Comparison of ENCODE assay signal across 14 cellular contexts in genomic region chr1:235511470-235512240, GRCh38. TPM values are rescaled to one million over a fixed set of nuclear protein-coding genes. Genes with fewer than 3 reads are reported as not detected.
A peak's percentile ranks its signal among the peaks of the same experiment; 100 is the strongest.
DNase-seq lines count a peak whose midpoint lies in the region; ATAC-seq, FAIRE-seq and TF ChIP-seq lines count a peak whose summit lies in the region.
"Had no signal": no experiment of that assay in that cellular context is flagged by ENCODE, and none has a peak within 500 bp of the region (broad histone marks: within the 10 kb centered on the region; RNA-seq: fewer than 3 reads in every experiment).

No MANE protein-coding gene starts in this region.

- POLR2A ChIA-PET in HepG2 (lab: Yijun Ruan, JAX), result no interaction called here

- H3K4me2 ChIP-seq in HepG2 (ENCODE audit: low read depth, low read length), result peak overlapping the region; percentile 36; the same call in 1 of the 2 replicates

- TF ChIP-seq POLR2A in HepG2 (IDR thresholded peaks at IDR 0.05; ENCODE audit: insufficient read depth in 1 of 2, low read depth in 2 of 2, low read length in 2 of 2) (no peak), right lobe of liver (IDR thresholded peaks at IDR 0.05) (no peak), thyroid gland (IDR thresholded peaks at IDR 0.05) (no peak)

- H3K27me3 ChIP-seq in HepG2 (ENCODE audit: control insufficient read depth in 1 of 2, insufficient read depth in 2 of 2, low read length in 2 of 2) (no peaks in the 10 kb centered on the region), right lobe of liver (no peaks in the 10 kb centered on the region), thyroid gland (no peaks in the 10 kb centered on the region)
- H3K27me3 ChIP-seq: spleen had no signal

- ATAC-seq in HepG2 (peak; percentile 66), right lobe of liver (no peak), HG02981 (IDR thresholded peaks at IDR 0.05; ENCODE audit: unreplicated experiment) (no peak)
- ATAC-seq: naive thymus-derived CD8-positive, alpha-beta T cell had no signal

- intact Hi-C loops in HepG2 (cut with micrococcal nuclease; ENCODE audit: unreplicated experiment) (loop anchor here (2.0 to 5.0 kb wide), 2 partner anchors 219 to 331 kb away; no protein-coding TSS in a partner anchor), right lobe of liver (cut with DNase I) (no loop called here), thyroid gland (cut with DNase I) (loop anchor here (10.0 kb wide), 2 partner anchors 273 to 463 kb away; no protein-coding TSS in a partner anchor)

- no peaks in the 10 kb centered on the region for H3K79me2 ChIP-seq in HepG2 (ENCODE audit: insufficient read depth, low read length)

- H3K4me3 ChIP-seq in HepG2 (replicated peaks in 1 of 3; ENCODE audit: insufficient read depth in 1 of 3, low read depth in 2 of 3, low read length in 3 of 3), result no peak overlapping the region
- H3K4me3 ChIP-seq in right lobe of liver, result no peak overlapping the region
- no peak overlapping the region for H3K4me3 ChIP-seq in choroid plexus epithelial cell (ENCODE audit: low read depth, low read length)
- no peak overlapping the region for H3K4me3 ChIP-seq in thyroid gland (replicated peaks in 1 of 3)
- H3K4me3 ChIP-seq: spleen had no signal

- CTCF ChIA-PET in HepG2 (lab: Yijun Ruan, JAX; ENCODE audit: low intra/inter-chr PET ratio, low total read pairs), result no interaction called here

- WGBS in HepG2 (ENCODE audit: low lambda C conversion rate), result 34% methylated on average over 13 of the region's 13 CpGs
- WGBS in right lobe of liver (ENCODE audit: insufficient coverage, low coverage, low lambda C conversion rate, missing lambda C conversion rate), result 67% methylated on average over 10 of the region's 13 CpGs
- WGBS in thyroid gland, 2 donors, result 71 to 72% methylated on average over 13 of the region's 13 CpGs

- TF ChIP-seq EP300 in HepG2 (IDR thresholded peaks at IDR 0.05; ENCODE audit: low read depth in 2 of 2, low read length in 2 of 2) (no peak), HepG2 (CRISPR knock-in tag; IDR thresholded peaks at IDR 0.05; ENCODE audit: borderline replicate concordance) (no peak)

- no peak for DNase-seq in HepG2 (ENCODE audit: low spot score)
- DNase-seq in right lobe of liver, result no peak
- DNase-seq in OCI-M1 (lab: John Stamatoyannopoulos, UW), result peak; percentile 35
- DNase-seq in choroid plexus epithelial cell (ENCODE audit: low read depth), result peak; percentile 45
- DNase-seq in urothelium cell line (ENCODE audit: low spot score), result peak; percentile 42
- no peak for DNase-seq in NCI-H2029 treated with DMSO at 0.1 percent for 48 hours (lab: John Stamatoyannopoulos, UW)
- no peak for DNase-seq in thyroid gland
- DNase-seq: activated CD4-positive, alpha-beta memory T cell treated with anti-CD3 and anti-CD28 coated beads for 36 hours; naive thymus-derived CD8-positive, alpha-beta T cell; NCI-H2171; spleen; stimulated activated CD8-positive, alpha-beta memory T cell treated with anti-CD3 and anti-CD28 coated beads, Interleukin-4, amount 100 ng/mL, for 48 hours had no signal

- in situ Hi-C loops in HepG2 (cut with HindIII; ENCODE audit: extremely low pct_ligation_motif_present, low pct_unique_long_range_greater_than_20kb), result loop anchor here (10.0 kb wide), 2 partner anchors 223 to 273 kb away; no protein-coding TSS in a partner anchor

- FAIRE-seq in HepG2 (lab: Jason Lieb, UNC) (no peak), urothelium cell line (lab: Jason Lieb, UNC) (no peak)
- FAIRE-seq: GM12892 had no signal

- H4K20me1 ChIP-seq in HepG2 (ENCODE audit: insufficient read depth, low read length), result no peaks in the 10 kb centered on the region

- H3K9me3 ChIP-seq in HepG2 (ENCODE audit: low read length) (no peaks in the 10 kb centered on the region), right lobe of liver (no peaks in the 10 kb centered on the region), thyroid gland (no peaks in the 10 kb centered on the region)
- H3K9me3 ChIP-seq: spleen had no signal

- no TSS peak for BruUV-seq in HepG2 (replicated peaks; lab: Mats Ljungman, UMichigan)

- no peak overlapping the region for H3K9ac ChIP-seq in HepG2 (ENCODE audit: insufficient read depth, low read depth, low read length)

- H3K36me3 ChIP-seq in HepG2 (replicated peaks in 1 of 2; ENCODE audit: control insufficient read depth in 1 of 2, insufficient read depth in 2 of 2, low read length in 2 of 2), result no peaks in the 10 kb centered on the region
- no peaks in the 10 kb centered on the region for H3K36me3 ChIP-seq in right lobe of liver
- no peaks in the 10 kb centered on the region for H3K36me3 ChIP-seq in thyroid gland
- H3K36me3 ChIP-seq: spleen had no signal

- H3K4me1 ChIP-seq in HepG2 (ENCODE audit: insufficient read depth, low read length), result peaks cover 11% of the 10 kb centered on the region
- no peaks in the 10 kb centered on the region for H3K4me1 ChIP-seq in right lobe of liver
- no peaks in the 10 kb centered on the region for H3K4me1 ChIP-seq in thyroid gland

- TF ChIP-seq RAD21 in HepG2 (CRISPR knock-in tag; IDR thresholded peaks at IDR 0.05), result no peak

- no peak overlapping the region for H2AFZ ChIP-seq in HepG2 (ENCODE audit: low read length)

- TF ChIP-seq CTCF in HepG2 (CRISPR knock-in tag; IDR thresholded peaks at IDR 0.05) (peak; percentile 34; the same call in 1 of the 2 replicates), right lobe of liver (IDR thresholded peaks at IDR 0.05) (no peak), choroid plexus epithelial cell (conservative IDR thresholded peaks at IDR 0.05; ENCODE audit: low read depth, low read length) (peak; percentile 22), thyroid gland (IDR thresholded peaks at IDR 0.05) (no peak)

- H3K27ac ChIP-seq in HepG2 (ENCODE audit: extremely low read length, insufficient read depth, low read length), result no peak overlapping the region
- no peak overlapping the region for H3K27ac ChIP-seq in right lobe of liver
- H3K27ac ChIP-seq in thyroid gland, result no peak overlapping the region
- H3K27ac ChIP-seq: spleen had no signal

TF ChIP-seq in HepG2, 621 proteins besides CTCF, POLR2A, EP300 and RAD21:
- no peak for TF ChIP-seq BRD4 (CRISPR knock-in tag; IDR thresholded peaks at IDR 0.05)
- peak; percentile 81 for TF ChIP-seq ATF7 (IDR thresholded peaks at IDR 0.05)
- no peak for TF ChIP-seq ATF7 (CRISPR knock-in tag; IDR thresholded peaks at IDR 0.05)
- TF ChIP-seq ESRRA (CRISPR knock-in tag; IDR thresholded peaks at IDR 0.05; ENCODE audit: low read depth), result no peak
- TF ChIP-seq STAG1 (CRISPR knock-in tag; IDR thresholded peaks at IDR 0.05), result peak; percentile 11; the same call in 1 of the 2 replicates
- no peak for TF ChIP-seq CEBPG (CRISPR knock-in tag; IDR thresholded peaks at IDR 0.05)
- peak; percentile 26; the same call in 1 of the 2 replicates for TF ChIP-seq CREB1 (IDR thresholded peaks at IDR 0.05)
- no peak for TF ChIP-seq CREB1 (CRISPR knock-in tag; IDR thresholded peaks at IDR 0.05)
- no peak for TF ChIP-seq LRRFIP1 (CRISPR knock-in tag; conservative IDR thresholded peaks at IDR 0.05)
- no peak for TF ChIP-seq MXD4 (CRISPR knock-in tag; IDR thresholded peaks at IDR 0.05)

RNA-seq across cellular contexts. Expression of gene B3GALNT2, which starts 7.4 kb away (rescaled TPM):
- 22.3 and 28.9 TPM in 2 replicates for total RNA-seq in HepG2 (2016; rRNA removed; fragmentation: Illumina TruSeq; extraction: Trizol)
- total RNA-seq in HepG2 (2016; cell fraction: cytosol; rRNA removed; fragmentation: Illumina TruSeq; extraction: Trizol; ENCODE audit: low read depth), result 29.6 and 35.2 TPM in 2 replicates
- total RNA-seq in HepG2 (2016; cell fraction: insoluble cytoplasmic fraction; rRNA removed; fragmentation: Illumina TruSeq; extraction: Trizol), result 20.5 and 28.3 TPM in 2 replicates
- total RNA-seq in HepG2 (2016; cell fraction: membrane; rRNA removed; fragmentation: Illumina TruSeq; extraction: Trizol), result 23.3 and 27.3 TPM in 2 replicates
- 24.2 and 34.7 TPM in 2 replicates for total RNA-seq in HepG2 (2016; cell fraction: nucleus; rRNA removed; fragmentation: Illumina TruSeq; extraction: Trizol)
- 14.6 and 16.5 TPM in 2 replicates for polyA plus RNA-seq in HepG2 (2011; rRNA removed)
- polyA plus RNA-seq in HepG2 (2011; cell fraction: cytosol; rRNA removed), result 8.0 and 10.4 TPM in 2 replicates
- 16.4 TPM in 2 replicates for polyA plus RNA-seq in HepG2 (2011; cell fraction: nucleus; rRNA removed)
- 14.5 and 15.0 TPM in 2 replicates for polyA plus RNA-seq in HepG2 (2012)
- 3.2 and 3.4 TPM in 2 replicates for polyA plus RNA-seq in HepG2 (2016; cell fraction: cytosol; fragmentation: Illumina TruSeq; extraction: Trizol; ENCODE audit: low read depth)
- polyA plus RNA-seq in HepG2 (2016; cell fraction: insoluble cytoplasmic fraction; fragmentation: Illumina TruSeq; extraction: Trizol; ENCODE audit: low read depth), result 9.9 and 10.3 TPM in 2 replicates
- 6.4 and 6.5 TPM in 2 replicates for polyA plus RNA-seq in HepG2 (2016; cell fraction: membrane; fragmentation: Illumina TruSeq; extraction: Trizol; ENCODE audit: low read depth)
- 20.1 and 22.3 TPM in 2 replicates for polyA plus RNA-seq in HepG2 (2016; cell fraction: nucleus; fragmentation: Illumina TruSeq; extraction: Trizol; ENCODE audit: insufficient read depth, low read depth)
- polyA minus RNA-seq in HepG2 (2011; rRNA and poly(A)+ RNA removed; ENCODE audit: low replicate concordance), result 23.0 and 50.3 TPM in 2 replicates
- 20.0 and 21.6 TPM in 2 replicates for polyA minus RNA-seq in HepG2 (2011; cell fraction: cytosol; rRNA and poly(A)+ RNA removed)
- polyA minus RNA-seq in HepG2 (2011; cell fraction: nucleus; rRNA and poly(A)+ RNA removed), result 41.8 and 43.5 TPM in 2 replicates
- 10 to 100 TPM in 3 of 6 experiments, 1 to 10 TPM in 3; 7.0 to 15.5 (median 9.1) TPM for total RNA-seq in right lobe of liver
- total RNA-seq in thyroid gland, result 10 to 100 TPM; 38.3 to 56.9 (median 43.8) TPM

Comparison
In these comparisons a context has a peak if more than half of its experiments do, and no peak if none do; other contexts are left out.
1. CTCF ChIP-seq: peak in HepG2 (single experiment) and choroid plexus epithelial cell (single experiment); none in right lobe of liver (0 of 4) and thyroid gland (0 of 6).
2. intact Hi-C loops: an anchor here in HepG2 (2.0 to 5.0 kb wide) and thyroid gland (10.0 kb wide); none called in right lobe of liver.
3. DNase-seq: peak in OCI-M1 (single experiment), choroid plexus epithelial cell (single experiment) and urothelium cell line (single experiment); none in HepG2 (single experiment), right lobe of liver (0 of 3), NCI-H2029 treated with DMSO at 0.1 percent for 48 hours (single experiment) and thyroid gland (0 of 2).